ENCODE assay signal across 1 cellular context in the genomic region with DNA sequence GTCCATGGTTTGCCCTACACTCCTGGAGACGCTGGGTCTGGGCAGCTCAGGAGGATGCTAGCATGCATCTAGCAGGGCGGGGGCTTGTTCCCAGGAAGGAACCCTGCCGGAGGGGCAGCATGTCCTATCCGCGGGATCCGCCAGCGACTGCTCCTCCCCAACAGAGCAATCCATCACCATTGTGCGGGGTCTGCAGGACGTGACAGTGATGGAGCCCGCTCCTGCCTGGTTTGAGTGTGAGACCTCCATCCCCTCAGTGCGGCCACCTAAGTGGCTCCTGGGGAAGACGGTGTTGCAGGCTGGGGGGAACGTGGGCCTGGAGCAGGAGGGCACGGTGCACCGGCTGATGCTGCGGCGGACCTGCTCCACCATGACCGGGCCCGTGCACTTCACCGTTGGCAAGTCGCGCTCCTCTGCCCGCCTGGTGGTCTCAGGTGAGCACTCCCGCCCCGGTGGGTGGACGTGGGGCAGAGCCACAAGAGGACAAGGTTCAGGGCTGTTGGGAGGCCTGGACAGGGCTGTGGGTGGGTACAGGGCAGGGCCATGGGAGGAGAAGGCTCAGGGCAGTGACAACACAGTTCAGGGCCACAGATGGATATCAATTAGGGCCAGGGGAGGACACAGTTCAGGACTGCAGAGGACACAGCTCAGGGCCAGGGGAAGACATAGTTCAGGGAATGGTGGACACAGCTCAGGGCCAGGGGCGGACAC.
TF ChIP-seq lines count a peak whose summit lies in the region.

No MANE protein-coding gene starts in this region.

TF ChIP-seq in HepG2, 621 proteins besides CTCF, POLR2A, EP300 and RAD21 (continued from another document):
- peak; percentile 74 for TF ChIP-seq HNF4A (CRISPR knock-in tag; IDR thresholded peaks at IDR 0.05)
- TF ChIP-seq ZNF589 (CRISPR knock-in tag; conservative IDR thresholded peaks at IDR 0.05) = no peak
- TF ChIP-seq KMT2A (CRISPR knock-in tag; IDR thresholded peaks at IDR 0.05) = no peak
- no peak for TF ChIP-seq ETV6 (CRISPR knock-in tag; conservative IDR thresholded peaks at IDR 0.05)
- no peak for TF ChIP-seq ZUFSP (CRISPR knock-in tag; IDR thresholded peaks at IDR 0.05; ENCODE audit: borderline replicate concordance)
- TF ChIP-seq ZSCAN30 (CRISPR knock-in tag; IDR thresholded peaks at IDR 0.05) = no peak
- TF ChIP-seq ZNF543 (CRISPR knock-in tag; IDR thresholded peaks at IDR 0.05) = no peak
- no peak for TF ChIP-seq ZNF660 (CRISPR knock-in tag; IDR thresholded peaks at IDR 0.05; ENCODE audit: borderline replicate concordance, low read depth)
- TF ChIP-seq ZKSCAN1 (IDR thresholded peaks at IDR 0.05; ENCODE audit: low read length) = no peak
- TF ChIP-seq PITX1 (CRISPR knock-in tag; IDR thresholded peaks at IDR 0.05) = 0 out of 2 replicates have a peak, but pooled peaks have one; percentile 22
- TF ChIP-seq ZSCAN5A (CRISPR knock-in tag; IDR thresholded peaks at IDR 0.05; ENCODE audit: borderline replicate concordance) = no peak
- no peak for TF ChIP-seq HMGA1 (CRISPR knock-in tag; conservative IDR thresholded peaks at IDR 0.05)
- TF ChIP-seq PAXIP1 (CRISPR knock-in tag; conservative IDR thresholded peaks at IDR 0.05) = 0 out of 2 replicates have a peak, but pooled peaks have one; percentile 43
- peak; percentile 60; the same call in 1 of the 2 replicates for TF ChIP-seq ZNF263 (CRISPR knock-in tag; IDR thresholded peaks at IDR 0.05)
- no peak for TF ChIP-seq ZNF773 (CRISPR knock-in tag; IDR thresholded peaks at IDR 0.05; ENCODE audit: borderline replicate concordance)
- TF ChIP-seq IRX3 (CRISPR knock-in tag; IDR thresholded peaks at IDR 0.05; ENCODE audit: borderline replicate concordance, low read depth) = no peak
- TF ChIP-seq RCOR2 (CRISPR knock-in tag; IDR thresholded peaks at IDR 0.05) = no peak
- no peak for TF ChIP-seq ZBTB42 (CRISPR knock-in tag; IDR thresholded peaks at IDR 0.05)
- TF ChIP-seq ZBTB7A (CRISPR knock-in tag; IDR thresholded peaks at IDR 0.05) = 0 out of 2 replicates have a peak, but pooled peaks have one; percentile 24
- no peak for TF ChIP-seq RARG (CRISPR knock-in tag; IDR thresholded peaks at IDR 0.05; ENCODE audit: low read depth)
- no peak for TF ChIP-seq ZNF224 (CRISPR knock-in tag; IDR thresholded peaks at IDR 0.05)
- TF ChIP-seq ZNF230 (CRISPR knock-in tag; IDR thresholded peaks at IDR 0.05) = no peak
- no peak for TF ChIP-seq PLRG1 (conservative IDR thresholded peaks at IDR 0.05)
- no peak for TF ChIP-seq REXO4 (CRISPR knock-in tag; IDR thresholded peaks at IDR 0.05; ENCODE audit: borderline replicate concordance)
